Comparison of ENCODE assay signal across 16 cellular contexts in genomic region chr1:29210278-29211085, GRCh38. TPM values are rescaled to one million over a fixed set of nuclear protein-coding genes. Genes with fewer than 3 reads are reported as not detected.
DNase-seq lines count a peak whose midpoint lies in the region; ATAC-seq and TF ChIP-seq lines count a peak whose summit lies in the region.
"Had no signal": no experiment of that assay in that cellular context is flagged by ENCODE, and none has a peak within 500 bp of the region (broad histone marks: within the 10 kb centered on the region; RNA-seq: fewer than 3 reads in every experiment).

No MANE protein-coding gene starts in this region.

- H3K27ac ChIP-seq in transverse colon (no peak overlapping the region), suprapubic skin (no peak overlapping the region)
- H3K27ac ChIP-seq: esophagus squamous epithelium, vagina had no signal

- peaks cover 4% of the 10 kb centered on the region for H3K4me1 Mint-ChIP-seq in central memory CD8-positive, alpha-beta T cell
- H3K4me1 Mint-ChIP-seq: activated naive CD4-positive, alpha-beta T cell treated with anti-CD3 and anti-CD28 coated beads, Interleukin-2, amount 10 ng/mL, durations not matched to agents 7 days and 5 days; GM23338 had no signal

- TF ChIP-seq EP300 in transverse colon (IDR thresholded peaks at IDR 0.05; ENCODE audit: low read depth) (no peak), suprapubic skin (IDR thresholded peaks at IDR 0.05) (no peak)

- peak; percentile 79 for DNase-seq in D341Med (ENCODE audit: low spot score)
- DNase-seq in central memory CD8-positive, alpha-beta T cell (ENCODE audit: low spot score in 2 of 2), result no peak
- no peak for DNase-seq in T-helper 1 cell
- no peak for DNase-seq in transverse colon
- no peak for DNase-seq in suprapubic skin (ENCODE audit: low spot score in 2 of 2)
- no peak for DNase-seq in stimulated activated CD4-positive, alpha-beta T cell treated with anti-CD3 and anti-CD28 coated beads, Interleukin-1b, Interleukin-23, amount 100 ng/mL, for 48 hours
- DNase-seq: activated CD8-positive, alpha-beta T cell treated with anti-CD3 and anti-CD28 coated beads, Interleukin-2, amount 10 ng/mL, durations not matched to agents 7 days and 5 days; activated naive CD4-positive, alpha-beta T cell treated with anti-CD3 and anti-CD28 coated beads, Interleukin-2, amount 10 ng/mL, durations not matched to agents 7 days and 5 days; esophagus squamous epithelium; NCI-H2107; posterior cingulate gyrus; stimulated activated CD4-positive, alpha-beta T cell treated with anti-CD3 and anti-CD28 coated beads, Interleukin-15, amount 100 ng/mL, for 24 hours had no signal

- H3K4me3 Mint-ChIP-seq in central memory CD8-positive, alpha-beta T cell, result no peak overlapping the region
- H3K4me3 Mint-ChIP-seq: activated CD8-positive, alpha-beta T cell treated with anti-CD3 and anti-CD28 coated beads, Interleukin-2, amount 10 ng/mL, durations not matched to agents 7 days and 5 days; activated naive CD4-positive, alpha-beta T cell treated with anti-CD3 and anti-CD28 coated beads, Interleukin-2, amount 10 ng/mL, durations not matched to agents 7 days and 5 days; GM23338 had no signal

- no peaks in the 10 kb centered on the region for H3K9me3 ChIP-seq in transverse colon
- H3K9me3 ChIP-seq in suprapubic skin, result no peaks in the 10 kb centered on the region
- H3K9me3 ChIP-seq: esophagus squamous epithelium, vagina had no signal

- no peak overlapping the region for H3K27ac Mint-ChIP-seq in central memory CD8-positive, alpha-beta T cell (ENCODE audit: low read depth)
- H3K27ac Mint-ChIP-seq: activated CD8-positive, alpha-beta T cell treated with anti-CD3 and anti-CD28 coated beads, Interleukin-2, amount 10 ng/mL, durations not matched to agents 7 days and 5 days; activated naive CD4-positive, alpha-beta T cell treated with anti-CD3 and anti-CD28 coated beads, Interleukin-2, amount 10 ng/mL, durations not matched to agents 7 days and 5 days; GM23338 had no signal

- no peaks in the 10 kb centered on the region for H3K9me3 Mint-ChIP-seq in central memory CD8-positive, alpha-beta T cell
- H3K9me3 Mint-ChIP-seq: activated naive CD4-positive, alpha-beta T cell treated with anti-CD3 and anti-CD28 coated beads, Interleukin-2, amount 10 ng/mL, durations not matched to agents 7 days and 5 days; GM23338 had no signal

- peaks cover 11% of the 10 kb centered on the region for H3K36me3 Mint-ChIP-seq in central memory CD8-positive, alpha-beta T cell (ENCODE audit: insufficient read depth)

- no peaks in the 10 kb centered on the region for H3K4me1 ChIP-seq in transverse colon
- H3K4me1 ChIP-seq in suprapubic skin, result no peaks in the 10 kb centered on the region
- H3K4me1 ChIP-seq: esophagus squamous epithelium, vagina had no signal

- no peaks in the 10 kb centered on the region for H3K27me3 Mint-ChIP-seq in central memory CD8-positive, alpha-beta T cell
- H3K27me3 Mint-ChIP-seq: activated naive CD4-positive, alpha-beta T cell treated with anti-CD3 and anti-CD28 coated beads, Interleukin-2, amount 10 ng/mL, durations not matched to agents 7 days and 5 days had no signal

- TF ChIP-seq POLR2A in transverse colon (IDR thresholded peaks at IDR 0.05) (no peak), suprapubic skin (IDR thresholded peaks at IDR 0.05) (no peak)

- TF ChIP-seq CTCF in transverse colon (IDR thresholded peaks at IDR 0.05) (no peak), suprapubic skin (IDR thresholded peaks at IDR 0.05) (no peak)

- in situ Hi-C loops in transverse colon (cut with MboI; ENCODE audit: low pct_ligation_motif_present in 1 of 4, low pct_unique_long_range_greater_than_20kb in 1 of 4, low sequenced_read_pairs in 3 of 4), result loop anchor here in 2 of 4 donors (10.0 to 25.0 kb wide), 2 partner anchors 316 to 423 kb away; no protein-coding TSS in a partner anchor

- peak; percentile 44 for ATAC-seq in GM18858 (IDR thresholded peaks at IDR 0.05; ENCODE audit: unreplicated experiment)
- peak; percentile 56 for ATAC-seq in HG03571 (IDR thresholded peaks at IDR 0.05; ENCODE audit: unreplicated experiment)
- ATAC-seq in central memory CD8-positive, alpha-beta T cell (replicated peaks; ENCODE audit: extremely low read depth, poor library complexity, severe bottlenecking), result peak; percentile 24
- ATAC-seq: activated CD8-positive, alpha-beta T cell treated with anti-CD3 and anti-CD28 coated beads, Interleukin-2, amount 10 ng/mL, durations not matched to agents 7 days and 5 days; GM23338 had no signal

- WGBS in transverse colon (ENCODE audit: low coverage in 1 of 2), 2 donors, result 68 to 72% methylated on average over 5 to 7 of the region's 7 CpGs
- 79% methylated on average over 7 of the region's 7 CpGs for WGBS in suprapubic skin

- H3K4me3 ChIP-seq in transverse colon (no peak overlapping the region), suprapubic skin (no peak overlapping the region)
- H3K4me3 ChIP-seq: esophagus squamous epithelium, GM23338, vagina had no signal

- H3K36me3 ChIP-seq in transverse colon (peaks cover 0 to 15% (median 2%) of the 10 kb centered on the region in 4 donors), suprapubic skin (peaks cover 62% of the 10 kb centered on the region)

- intact Hi-C loops in transverse colon (cut with DNase I; ENCODE audit: low total_unique reads), result no loop called here

- H3K27me3 ChIP-seq in transverse colon (no peaks in the 10 kb centered on the region), suprapubic skin (no peaks in the 10 kb centered on the region)
- H3K27me3 ChIP-seq: esophagus squamous epithelium, vagina had no signal

RNA-seq across cellular contexts. Expression of gene MECR, which starts 20.3 kb away (rescaled TPM):
- total RNA-seq in transverse colon, result 10 to 100 TPM in 2 of 4 donors, 1 to 10 TPM in 1, not detected in 1; 5.2 to 16.0 (median 12.2) TPM
- 10 to 100 TPM; 23.1 to 39.3 (median 33.6) TPM for total RNA-seq in suprapubic skin

RNA-seq across cellular contexts. Expression of gene PTPRU, which starts 25.8 kb away (rescaled TPM):
- total RNA-seq in transverse colon, result 1 to 10 TPM; 5.6 to 9.7 (median 7.4) TPM
- 10 to 100 TPM; 15.0 to 46.7 (median 29.0) TPM for total RNA-seq in suprapubic skin

RNA-seq across cellular contexts. Expression of gene SRSF4, which starts 28.8 kb away (rescaled TPM):
- total RNA-seq in transverse colon, result 10 to 100 TPM; 67.3 to 98.0 (median 72.4) TPM
- 10 to 100 TPM; 45.7 to 86.1 (median 60.5) TPM for total RNA-seq in suprapubic skin
